Comparison of ENCODE assay signal across 34 cellular contexts in the genomic region with DNA sequence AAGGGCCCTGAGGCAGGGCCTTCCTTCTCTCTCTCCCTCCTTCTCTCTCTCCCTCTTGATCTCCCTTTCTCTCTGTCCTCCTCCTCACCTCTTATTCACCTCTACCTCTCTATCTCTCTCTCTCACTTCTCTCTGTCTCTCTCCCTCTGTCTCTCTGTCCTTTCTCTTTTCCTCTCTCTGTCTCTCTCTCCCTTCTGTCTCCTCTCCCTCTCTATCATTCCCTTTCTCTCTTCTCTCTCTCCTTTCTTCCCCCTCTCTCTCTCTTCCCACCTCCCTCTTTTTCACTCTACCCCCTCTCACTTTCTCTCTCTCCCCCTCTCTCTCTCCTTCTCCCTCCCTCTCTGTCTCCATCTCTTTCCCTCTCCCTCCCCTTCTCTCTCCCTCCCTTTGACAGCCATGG. TPM values are rescaled to one million over a fixed set of nuclear protein-coding genes. Genes with fewer than 3 reads are reported as not detected.
"Had no signal": no experiment of that assay in that cellular context is flagged by ENCODE, and none has a peak within 500 bp of the region (broad histone marks: within the 10 kb centered on the region; RNA-seq: fewer than 3 reads in every experiment).

No MANE protein-coding gene starts in this region.

- H3K27ac Mint-ChIP-seq: activated B cell treated with CpG ODN at 0.5 μM for 24 hours; activated CD4-positive, alpha-beta memory T cell treated with anti-CD3 and anti-CD28 coated beads for 36 hours; activated CD4-positive, alpha-beta T cell treated with anti-CD3 and anti-CD28 coated beads, Interleukin-2, amount 10 ng/mL, durations not matched to agents 24 days and 14 days; activated CD8-positive, alpha-beta T cell treated with anti-CD3 and anti-CD28 coated beads for 36 hours; activated naive CD4-positive, alpha-beta T cell treated with anti-CD3 and anti-CD28 coated beads for 36 hours; activated naive CD4-positive, alpha-beta T cell treated with anti-CD3 and anti-CD28 coated beads, Interleukin-2, amount 50 U/mL, for 72 hours; activated naive CD8-positive, alpha-beta T cell treated with anti-CD3 and anti-CD28 coated beads for 36 hours; activated T-cell treated with anti-CD3 and anti-CD28 coated beads, Interleukin-2, amount 50 U/mL, for 72 hours; activated T-helper 1 cell treated with anti-CD3 and anti-CD28 coated beads, Interleukin-12 subunit alpha, Interleukin-12 subunit beta, Interleukin-2, Interleukin-4 antibody, amounts not matched to agents 30 ng/mL and 10 ng/mL and 1 ng/mL, durations not matched to agents 14 hours and 24 hours and 36 hours; activated T-helper 17 cell treated with anti-CD3 and anti-CD28 coated beads, Interleukin-2, amount 50 U/mL, for 72 hours; T-helper 1 cell treated with Interleukin-12 subunit alpha and Interleukin-12 subunit beta and Interleukin-4 antibody, amounts not matched to agents 30 μg/mL and 1 μg/mL, for 36 hours; T-helper 2 cell treated with Interferon-gamma antibody and Interleukin-4, amounts not matched to agents 5 μg/mL and 100 μg/mL, for 36 hours had no signal

- H3K27me3 ChIP-seq: adrenal gland had no signal

- H3K36me3 Mint-ChIP-seq: activated CD4-positive, alpha-beta memory T cell treated with anti-CD3 and anti-CD28 coated beads for 36 hours; activated naive CD4-positive, alpha-beta T cell treated with anti-CD3 and anti-CD28 coated beads, Interleukin-2, amount 50 U/mL, for 72 hours; activated naive CD8-positive, alpha-beta T cell treated with anti-CD3 and anti-CD28 coated beads for 36 hours; brain had no signal

- H3K4me1 Mint-ChIP-seq: activated B cell treated with CpG ODN at 0.5 μM for 24 hours; activated CD4-positive, alpha-beta T cell treated with anti-CD3 and anti-CD28 coated beads, Interleukin-2, amount 10 ng/mL, durations not matched to agents 24 days and 14 days; activated naive CD8-positive, alpha-beta T cell treated with anti-CD3 and anti-CD28 coated beads for 36 hours; activated T-helper 17 cell treated with anti-CD3 and anti-CD28 coated beads, Interleukin-2, amount 50 U/mL, for 72 hours had no signal

- H3K4me3 Mint-ChIP-seq: activated B cell treated with CpG ODN at 0.5 μM for 24 hours; activated CD4-positive, alpha-beta memory T cell treated with anti-CD3 and anti-CD28 coated beads for 36 hours; activated CD4-positive, alpha-beta T cell treated with anti-CD3 and anti-CD28 coated beads, Interleukin-2, amount 10 ng/mL, durations not matched to agents 24 days and 14 days; activated CD8-positive, alpha-beta T cell treated with anti-CD3 and anti-CD28 coated beads for 36 hours; activated naive CD4-positive, alpha-beta T cell treated with anti-CD3 and anti-CD28 coated beads for 36 hours; activated naive CD8-positive, alpha-beta T cell treated with anti-CD3 and anti-CD28 coated beads for 36 hours; activated T-cell treated with anti-CD3 and anti-CD28 coated beads, Interleukin-2, amount 50 U/mL, for 4 hours; activated T-cell treated with anti-CD3 and anti-CD28 coated beads, Interleukin-2, amount 50 U/mL, for 72 hours; activated T-helper 1 cell treated with anti-CD3 and anti-CD28 coated beads, Interleukin-12 subunit alpha, Interleukin-12 subunit beta, Interleukin-2, Interleukin-4 antibody, amounts not matched to agents 30 ng/mL and 10 ng/mL and 1 ng/mL, durations not matched to agents 14 hours and 24 hours and 36 hours; activated T-helper 17 cell treated with anti-CD3 and anti-CD28 coated beads, Interleukin-2, amount 50 U/mL, for 72 hours; brain; T-helper 1 cell treated with Interleukin-12 subunit alpha and Interleukin-12 subunit beta and Interleukin-4 antibody, amounts not matched to agents 30 μg/mL and 1 μg/mL, for 36 hours; T-helper 2 cell treated with Interferon-gamma antibody and Interleukin-4, amounts not matched to agents 5 μg/mL and 100 μg/mL, for 36 hours had no signal

- H3K27me3 Mint-ChIP-seq: activated CD4-positive, alpha-beta T cell treated with anti-CD3 and anti-CD28 coated beads, Interleukin-2, amount 10 ng/mL, durations not matched to agents 24 days and 14 days had no signal

- H3K36me3 ChIP-seq: adrenal gland had no signal

- H3K4me3 ChIP-seq: adrenal gland had no signal

- H3K27ac ChIP-seq: VCaP had no signal

- H3K9me3 Mint-ChIP-seq: activated B cell treated with CpG ODN at 0.5 μM for 24 hours; activated CD4-positive, alpha-beta memory T cell treated with anti-CD3 and anti-CD28 coated beads for 36 hours; activated CD4-positive, alpha-beta T cell treated with anti-CD3 and anti-CD28 coated beads, Interleukin-2, amount 10 ng/mL, durations not matched to agents 24 days and 14 days; activated CD8-positive, alpha-beta T cell treated with anti-CD3 and anti-CD28 coated beads for 36 hours; activated naive CD4-positive, alpha-beta T cell treated with anti-CD3 and anti-CD28 coated beads for 36 hours; activated naive CD4-positive, alpha-beta T cell treated with anti-CD3 and anti-CD28 coated beads, Interleukin-2, amount 50 U/mL, for 72 hours; activated naive CD8-positive, alpha-beta T cell treated with anti-CD3 and anti-CD28 coated beads for 36 hours; activated T-cell treated with anti-CD3 and anti-CD28 coated beads, Interleukin-2, amount 50 U/mL, for 4 hours; activated T-cell treated with anti-CD3 and anti-CD28 coated beads, Interleukin-2, amount 50 U/mL, for 72 hours; activated T-helper 1 cell treated with anti-CD3 and anti-CD28 coated beads, Interleukin-12 subunit alpha, Interleukin-12 subunit beta, Interleukin-2, Interleukin-4 antibody, amounts not matched to agents 30 ng/mL and 10 ng/mL and 1 ng/mL, durations not matched to agents 14 hours and 24 hours and 36 hours; activated T-helper 17 cell treated with anti-CD3 and anti-CD28 coated beads, Interleukin-2, amount 50 U/mL, for 72 hours; T-helper 1 cell treated with Interleukin-12 subunit alpha and Interleukin-12 subunit beta and Interleukin-4 antibody, amounts not matched to agents 30 μg/mL and 1 μg/mL, for 36 hours; T-helper 2 cell treated with Interferon-gamma antibody and Interleukin-4, amounts not matched to agents 5 μg/mL and 100 μg/mL, for 36 hours had no signal

- H3K9me3 ChIP-seq: adrenal gland had no signal

- ATAC-seq: activated CD8-positive, alpha-beta T cell treated with anti-CD3 and anti-CD28 coated beads for 36 hours; activated naive CD4-positive, alpha-beta T cell treated with anti-CD3 and anti-CD28 coated beads, Interleukin-2, amount 50 U/mL, for 72 hours; activated T-cell treated with anti-CD3 and anti-CD28 coated beads, Interleukin-2, amount 50 U/mL, for 4 hours; activated T-cell treated with anti-CD3 and anti-CD28 coated beads, Interleukin-2, amount 50 U/mL, for 72 hours; activated T-helper 17 cell treated with anti-CD3 and anti-CD28 coated beads, Interleukin-2, amount 50 U/mL, for 72 hours had no signal

- H3K4me1 ChIP-seq: adrenal gland had no signal

- DNase-seq: activated B cell treated with CpG ODN at 0.5 μM for 24 hours; activated CD4-positive, alpha-beta memory T cell treated with anti-CD3 and anti-CD28 coated beads for 36 hours; activated CD4-positive, alpha-beta T cell treated with anti-CD3 and anti-CD28 coated beads for 4 hours; activated CD4-positive, alpha-beta T cell treated with anti-CD3 and anti-CD28 coated beads, Interleukin-2, amount 10 ng/mL, durations not matched to agents 24 days and 14 days; activated CD4-positive, alpha-beta T cell treated with anti-CD3 and anti-CD28 coated beads, Interleukin-2, amount 50 U/mL, for 1 hour; activated CD4-positive, alpha-beta T cell treated with anti-CD3 and anti-CD28 coated beads, Interleukin-2, amount 50 U/mL, for 4 hours; activated CD4-positive, CD25-positive, alpha-beta regulatory T cell treated with anti-CD3 and anti-CD28 coated beads, Interleukin-2, amount 50 U/mL, for 72 hours; activated CD8-positive, alpha-beta memory T cell treated with anti-CD3 and anti-CD28 coated beads, Interleukin-2, amount 50 U/mL, for 4 hours; activated CD8-positive, alpha-beta T cell treated with anti-CD3 and anti-CD28 coated beads for 36 hours; activated effector memory CD4-positive, alpha-beta T cell treated with anti-CD3 and anti-CD28 coated beads, Interleukin-2, amount 50 U/mL, for 16 hours; activated gamma-delta T cell treated with Interleukin-2 at 50 U/mL for 16 hours; activated naive CD4-positive, alpha-beta T cell; activated naive CD4-positive, alpha-beta T cell treated with anti-CD3 and anti-CD28 coated beads for 36 hours; activated naive CD4-positive, alpha-beta T cell treated with anti-CD3 and anti-CD28 coated beads, Interleukin-2, amount 50 U/mL, for 16 hours; activated naive CD8-positive, alpha-beta T cell treated with anti-CD3 and anti-CD28 coated beads for 36 hours; activated T-cell treated with anti-CD3 and anti-CD28 coated beads for 4 hours; activated T-cell treated with anti-CD3 and anti-CD28 coated beads, Interleukin-2, amount 50 U/mL, for 1 hour; activated T-cell treated with anti-CD3 and anti-CD28 coated beads, Interleukin-2, amount 50 U/mL, for 4 hours; activated T-cell treated with anti-CD3 and anti-CD28 coated beads, Interleukin-2, amount 50 U/mL, for 72 hours; adrenal gland; amniotic stem cell; aorta; central memory CD4-positive, alpha-beta T cell; T-helper 1 cell; T-helper 2 cell; T-helper 9 cell had no signal

RNA-seq across cellular contexts. Expression of a gene that starts 14.8 kb away (rescaled TPM):
- total RNA-seq: activated B cell treated with CpG ODN at 0.5 μM for 24 hours; activated CD4-positive, alpha-beta memory T cell treated with anti-CD3 and anti-CD28 coated beads for 36 hours; activated CD4-positive, alpha-beta T cell treated with anti-CD3 and anti-CD28 coated beads, Interleukin-2, amount 10 ng/mL, durations not matched to agents 24 days and 14 days; activated CD8-positive, alpha-beta memory T cell treated with anti-CD3 and anti-CD28 coated beads for 36 hours; activated CD8-positive, alpha-beta T cell treated with anti-CD3 and anti-CD28 coated beads for 36 hours; activated naive CD4-positive, alpha-beta T cell treated with anti-CD3 and anti-CD28 coated beads for 36 hours; activated naive CD8-positive, alpha-beta T cell treated with anti-CD3 and anti-CD28 coated beads for 36 hours; activated T-cell treated with anti-CD3 and anti-CD28 coated beads, Interleukin-2, amount 50 U/mL, for 72 hours; activated T-helper 1 cell treated with anti-CD3 and anti-CD28 coated beads, Interleukin-12 subunit alpha, Interleukin-12 subunit beta, Interleukin-2, Interleukin-4 antibody, amounts not matched to agents 30 ng/mL and 10 ng/mL and 1 ng/mL, durations not matched to agents 14 hours and 24 hours and 36 hours had no signal
